In the genomic region with DNA sequence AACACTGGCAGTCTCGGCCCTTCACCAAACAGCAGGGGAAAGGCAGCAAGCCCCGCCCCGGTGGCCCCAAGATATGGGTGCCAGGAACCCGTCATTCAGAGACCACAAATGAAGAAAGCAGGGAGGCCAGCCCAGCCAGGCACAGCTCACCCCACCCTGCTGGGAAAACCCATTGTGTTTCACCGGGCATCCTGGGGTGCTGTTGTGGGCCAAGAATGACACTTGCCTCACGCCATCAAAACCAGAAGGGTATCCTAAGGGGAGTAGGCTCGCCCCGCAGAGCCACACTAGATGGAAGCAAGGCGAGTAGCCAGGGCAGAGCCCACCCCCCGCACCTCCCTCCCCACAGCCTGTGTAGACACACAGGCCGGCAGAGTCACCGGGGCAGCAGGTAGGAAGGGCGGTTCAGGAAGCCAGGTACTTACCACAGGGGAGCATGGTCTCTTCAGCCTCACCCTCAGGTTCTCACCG, we compare ENCODE assay signal across 16 cellular contexts.
A peak's percentile ranks its signal among the peaks of the same experiment; 100 is the strongest.
DNase-seq lines count a peak whose midpoint lies in the region; ATAC-seq lines count a peak whose summit lies in the region.
"Had no signal": no experiment of that assay in that cellular context is flagged by ENCODE, and none has a peak within 500 bp of the region (broad histone marks: within the 10 kb centered on the region; RNA-seq: fewer than 3 reads in every experiment).

No MANE protein-coding gene starts in this region.

- H3K4me1 ChIP-seq in BLaER1: peaks cover 7% of the 10 kb centered on the region
- H3K4me1 ChIP-seq: pancreas had no signal

- no peaks in the 10 kb centered on the region for H4K20me1 ChIP-seq in BLaER1

- no peaks in the 10 kb centered on the region for H3K27me3 ChIP-seq in BLaER1
- H3K27me3 ChIP-seq: pancreas had no signal

- peak overlapping the region; percentile 64 for H3K4me3 Mint-ChIP-seq in central memory CD8-positive, alpha-beta T cell

- no peak overlapping the region for H3K4me3 ChIP-seq in BLaER1

- ATAC-seq in GM18870 (IDR thresholded peaks at IDR 0.05; ENCODE audit: unreplicated experiment): peak; percentile 49
- ATAC-seq in HG03039 (IDR thresholded peaks at IDR 0.05; ENCODE audit: unreplicated experiment): peak; percentile 53
- ATAC-seq in central memory CD8-positive, alpha-beta T cell (replicated peaks; ENCODE audit: extremely low read depth, poor library complexity, severe bottlenecking): no peak
- no peak for ATAC-seq in left cardiac atrium

- no peak overlapping the region for H3K9ac ChIP-seq in BLaER1

- H3K36me3 Mint-ChIP-seq in central memory CD8-positive, alpha-beta T cell (ENCODE audit: insufficient read depth): no peaks in the 10 kb centered on the region

- peaks cover 39% of the 10 kb centered on the region for H3K27me3 Mint-ChIP-seq in central memory CD8-positive, alpha-beta T cell

- H3K4me2 ChIP-seq in BLaER1: peak overlapping the region; percentile 95; the same call in 1 of the 2 replicates

- intact Hi-C loops in left cardiac atrium (cut with DNase I): loop anchor here (5.0 to 10.0 kb wide), 2 partner anchors 543 to 545 kb away; no protein-coding TSS in a partner anchor

- H3K27ac Mint-ChIP-seq in central memory CD8-positive, alpha-beta T cell (ENCODE audit: low read depth): no peak overlapping the region
- H3K27ac Mint-ChIP-seq: dendritic cell treated with granulocyte-macrophage colony-stimulating factor and Interleukin-4, amounts not matched to agents 40 ng/mL and 50 ng/mL, for 4 days had no signal

- no peaks in the 10 kb centered on the region for H3K9me3 ChIP-seq in BLaER1
- H3K9me3 ChIP-seq: left ventricle myocardium inferior, pancreas had no signal

- H3K27ac ChIP-seq in BLaER1: no peak overlapping the region
- H3K27ac ChIP-seq: left ventricle myocardium inferior, pancreas had no signal

- peaks cover 6% of the 10 kb centered on the region for H3K4me1 Mint-ChIP-seq in central memory CD8-positive, alpha-beta T cell

- H3K36me3 ChIP-seq in BLaER1: no peaks in the 10 kb centered on the region
- H3K36me3 ChIP-seq: left ventricle myocardium inferior, pancreas had no signal

- DNase-seq in central memory CD8-positive, alpha-beta T cell (ENCODE audit: low spot score in 2 of 2): no peak
- DNase-seq in left cardiac atrium (no peak), HuH-7.5 (ENCODE audit: low spot score) (no peak), cerebellum (ENCODE audit: low spot score) (no peak)
- DNase-seq in activated effector memory CD4-positive, alpha-beta T cell treated with anti-CD3 and anti-CD28 coated beads, Interleukin-2, amount 50 U/mL, for 16 hours: no peak
- DNase-seq: activated gamma-delta T cell treated with Interleukin-2 at 50 U/mL for 16 hours, AML-193, EL, foreskin melanocyte, left ventricle myocardium inferior, NCI-H226 had no signal

- H3K9me3 Mint-ChIP-seq in central memory CD8-positive, alpha-beta T cell: no peaks in the 10 kb centered on the region
- H3K9me3 Mint-ChIP-seq: dendritic cell treated with granulocyte-macrophage colony-stimulating factor and Interleukin-4, amounts not matched to agents 40 ng/mL and 50 ng/mL, for 4 days had no signal

Comparison
In these comparisons a context has a peak if more than half of its experiments do, and no peak if none do; other contexts are left out.
1. ATAC-seq: peak in GM18870 (single experiment) and HG03039 (single experiment); none in central memory CD8-positive, alpha-beta T cell (single experiment) and left cardiac atrium (0 of 2).